3 cellular contexts compared by ENCODE assay signal in the genomic region with DNA sequence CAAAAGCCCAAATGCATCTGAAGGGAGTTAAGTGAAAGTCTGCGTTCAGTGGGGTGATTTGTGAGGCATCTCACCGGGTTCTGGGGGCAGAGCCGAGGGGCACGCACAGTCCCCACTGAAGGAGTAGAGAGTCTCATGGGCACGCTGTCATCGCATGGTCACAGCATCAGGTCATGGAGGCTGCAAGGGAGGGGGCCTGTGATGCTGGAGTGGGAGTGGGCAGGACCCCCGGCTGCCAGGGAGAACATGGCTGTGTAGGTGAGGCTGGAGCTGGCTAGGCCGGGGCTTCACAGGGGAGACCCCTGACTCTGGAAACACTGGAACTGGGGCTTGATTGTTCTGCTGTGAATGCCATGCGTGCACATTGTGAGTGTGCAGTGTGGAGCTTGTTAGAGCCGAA.
"Had no signal": no experiment of that assay in that cellular context is flagged by ENCODE, and none has a peak within 500 bp of the region (broad histone marks: within the 10 kb centered on the region; RNA-seq: fewer than 3 reads in every experiment).

No MANE protein-coding gene starts in this region.

- H3K4me3 ChIP-seq: GM12878 had no signal

- DNase-seq: GDM1, GF-D8 had no signal

- ATAC-seq: GM12878 had no signal
